Comparison of ENCODE assay signal across 11 cellular contexts in genomic region chr17:79220715-79221291, GRCh38.
A peak's percentile ranks its signal among the peaks of the same experiment; 100 is the strongest.
DNase-seq lines count a peak whose midpoint lies in the region; ATAC-seq and TF ChIP-seq lines count a peak whose summit lies in the region.
"Had no signal": no experiment of that assay in that cellular context is flagged by ENCODE, and none has a peak within 500 bp of the region (broad histone marks: within the 10 kb centered on the region; RNA-seq: fewer than 3 reads in every experiment).

No MANE protein-coding gene starts in this region.

- peaks cover 79% of the 10 kb centered on the region for H3K27me3 Mint-ChIP-seq in T-helper 17 cell
- H3K27me3 Mint-ChIP-seq in stimulated activated naive CD8-positive, alpha-beta T cell treated with anti-CD3 and anti-CD28 coated beads, Interleukin-15, Interleukin-2, amounts not matched to agents 100 ng/mL and 50 ng/mL, for 24 hours: peaks cover 37% of the 10 kb centered on the region

- CTCF ChIA-PET in A673 (lab: Charles Lee): no interaction called here

- no peak overlapping the region for H3K27ac Mint-ChIP-seq in T-helper 17 cell
- H3K27ac Mint-ChIP-seq in stimulated activated naive CD8-positive, alpha-beta T cell treated with anti-CD3 and anti-CD28 coated beads, Interleukin-15, Interleukin-2, amounts not matched to agents 100 ng/mL and 50 ng/mL, for 24 hours: no peak overlapping the region

- peak in 1 of 2 donors; percentile 63 for DNase-seq in cardiac muscle cell (ENCODE audit: low read depth in 1 of 2, low spot score in 1 of 2)
- DNase-seq in cardiac septum (ENCODE audit: low spot score): no peak
- DNase-seq in T-helper 17 cell: no peak
- DNase-seq in T1000 (lab: John Stamatoyannopoulos, UW): no peak
- DNase-seq in A673 (ENCODE audit: low spot score): no peak
- DNase-seq: body of pancreas, GOT3, tibial artery had no signal

- H3K4me3 Mint-ChIP-seq in T-helper 17 cell: peak overlapping the region; percentile 85
- peak overlapping the region; percentile 55 for H3K4me3 Mint-ChIP-seq in stimulated activated naive CD8-positive, alpha-beta T cell treated with anti-CD3 and anti-CD28 coated beads, Interleukin-15, Interleukin-2, amounts not matched to agents 100 ng/mL and 50 ng/mL, for 24 hours

- POLR2A ChIA-PET in A673 (lab: Charles Lee; ENCODE audit: low non-redundant PET): no interaction called here

- BruUV-seq in A673 (replicated peaks; lab: Mats Ljungman, UMichigan): no TSS peak

- peaks cover 5% of the 10 kb centered on the region for H3K36me3 Mint-ChIP-seq in T-helper 17 cell (ENCODE audit: low read depth)
- no peaks in the 10 kb centered on the region for H3K36me3 Mint-ChIP-seq in stimulated activated naive CD8-positive, alpha-beta T cell treated with anti-CD3 and anti-CD28 coated beads, Interleukin-15, Interleukin-2, amounts not matched to agents 100 ng/mL and 50 ng/mL, for 24 hours (ENCODE audit: low read depth)

- H3K27me3 ChIP-seq in cardiac muscle cell (peaks cover 5% of the 10 kb centered on the region), A673 (replicated peaks; ENCODE audit: insufficient read depth, low read depth, low read length, poor library complexity) (peaks cover 94% of the 10 kb centered on the region)
- H3K27me3 ChIP-seq: body of pancreas had no signal

- H3K9me3 Mint-ChIP-seq in stimulated activated naive CD8-positive, alpha-beta T cell treated with anti-CD3 and anti-CD28 coated beads, Interleukin-15, Interleukin-2, amounts not matched to agents 100 ng/mL and 50 ng/mL, for 24 hours: no peaks in the 10 kb centered on the region

- peak overlapping the region; percentile 11 for H3K4me3 ChIP-seq in cardiac muscle cell
- peak overlapping the region; percentile 32; the same call in 1 of the 2 replicates for H3K4me3 ChIP-seq in iPS-18c (ENCODE audit: insufficient read depth, low read depth, low read length)
- H3K4me3 ChIP-seq in A673 (ENCODE audit: low read depth, low read length, poor library complexity, severe bottlenecking): no peak overlapping the region
- H3K4me3 ChIP-seq: body of pancreas, tibial artery had no signal

- TF ChIP-seq CTCF in cardiac muscle cell (IDR thresholded peaks at IDR 0.05; ENCODE audit: low read depth, low read length) (no peak), A673 (conservative IDR thresholded peaks at IDR 0.05; ENCODE audit: low read depth, low read length) (no peak)

- H3K4me1 ChIP-seq in cardiac muscle cell (ENCODE audit: low read depth) (no peaks in the 10 kb centered on the region), A673 (ENCODE audit: insufficient read depth, low read length, poor library complexity, severe bottlenecking) (no peaks in the 10 kb centered on the region)
- H3K4me1 ChIP-seq: body of pancreas had no signal

- H3K4me1 Mint-ChIP-seq in T-helper 17 cell: peaks cover 5% of the 10 kb centered on the region
- peaks cover 5% of the 10 kb centered on the region for H3K4me1 Mint-ChIP-seq in stimulated activated naive CD8-positive, alpha-beta T cell treated with anti-CD3 and anti-CD28 coated beads, Interleukin-15, Interleukin-2, amounts not matched to agents 100 ng/mL and 50 ng/mL, for 24 hours (ENCODE audit: low read depth)

- H3K36me3 ChIP-seq in cardiac muscle cell (no peaks in the 10 kb centered on the region), A673 (ENCODE audit: insufficient read depth, low read length, poor library complexity, severe bottlenecking) (no peaks in the 10 kb centered on the region)
- H3K36me3 ChIP-seq: tibial artery had no signal

- intact Hi-C loops in cardiac septum (cut with DNase I): no loop called here
- intact Hi-C loops in A673 (cut with micrococcal nuclease; ENCODE audit: unreplicated experiment): no loop called here

- H3K9me3 ChIP-seq in cardiac muscle cell (ENCODE audit: low read depth) (no peaks in the 10 kb centered on the region), T-helper 17 cell (ENCODE audit: control insufficient read depth, low read length, poor library complexity, severe bottlenecking) (no peaks in the 10 kb centered on the region), iPS-18c (ENCODE audit: control insufficient read depth, insufficient read depth, low read length) (no peaks in the 10 kb centered on the region), A673 (ENCODE audit: low read depth, low read length, poor library complexity, severe bottlenecking) (no peaks in the 10 kb centered on the region)
- H3K9me3 ChIP-seq: body of pancreas, tibial artery had no signal

- ATAC-seq in T-helper 17 cell (peak; percentile 25), GM21526 (IDR thresholded peaks at IDR 0.05; ENCODE audit: low FRiP score, unreplicated experiment) (no peak)
- ATAC-seq: body of pancreas had no signal

- no peak overlapping the region for H3K27ac ChIP-seq in cardiac muscle cell
- H3K27ac ChIP-seq in A673 (ENCODE audit: low read depth, low read length, poor library complexity, severe bottlenecking): no peak overlapping the region
- H3K27ac ChIP-seq: body of pancreas, tibial artery had no signal
